ENCODE assay signal across 20 cellular contexts in the genomic region with DNA sequence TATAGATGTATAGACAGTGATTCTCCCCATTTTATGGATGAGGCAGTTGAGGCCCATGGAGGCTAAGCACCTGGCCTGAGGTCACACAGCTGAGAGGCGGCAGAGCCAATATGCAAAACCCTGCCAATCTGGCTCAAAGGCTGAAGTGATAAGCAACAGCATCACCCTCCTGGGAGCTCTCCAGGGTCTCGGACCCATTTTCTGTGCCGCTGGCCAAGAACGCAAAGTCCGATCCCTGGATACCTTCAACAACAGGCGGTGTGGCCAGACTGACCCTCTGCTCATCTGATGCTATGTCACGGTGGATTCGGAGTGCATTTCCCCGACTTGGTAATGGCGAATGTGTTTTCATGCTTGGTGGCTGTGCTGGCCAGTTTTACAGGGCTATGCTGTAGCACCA.
"Had no signal": no experiment of that assay in that cellular context is flagged by ENCODE, and none has a peak within 500 bp of the region (broad histone marks: within the 10 kb centered on the region; RNA-seq: fewer than 3 reads in every experiment).

No MANE protein-coding gene starts in this region.

- H3K27ac Mint-ChIP-seq: activated CD8-positive, alpha-beta T cell treated with anti-CD3 and anti-CD28 coated beads, Interleukin-2, amount 10 ng/mL, durations not matched to agents 7 days and 5 days; activated naive CD8-positive, alpha-beta T cell; brain; T-helper 1 cell treated with Interleukin-12 subunit alpha and Interleukin-12 subunit beta and Interleukin-4 antibody, amounts not matched to agents 30 μg/mL and 1 μg/mL, for 36 hours; WTC11 had no signal

- DNase-seq: activated CD4-positive, alpha-beta T cell treated with anti-CD3 and anti-CD28 coated beads for 48 hours; activated CD4-positive, alpha-beta T cell treated with anti-CD3 and anti-CD28 coated beads, Interleukin-2, amount 50 U/mL, for 4 hours; activated CD4-positive, CD25-positive, alpha-beta regulatory T cell treated with anti-CD3 and anti-CD28 coated beads, Interleukin-2, amount 50 U/mL, for 72 hours; activated CD8-positive, alpha-beta T cell treated with anti-CD3 and anti-CD28 coated beads, Interleukin-2, amount 10 ng/mL, durations not matched to agents 7 days and 5 days; activated naive CD4-positive, alpha-beta T cell treated with Interleukin-2 at 50 U/mL for 16 hours; activated T-cell treated with anti-CD3 and anti-CD28 coated beads, Interleukin-2, amount 50 U/mL, for 1 hour; amygdala; Karpas-422; NCI-H1048; NCI-H146; NCI-H187 treated with DMSO at 0.1 percent for 48 hours; NCI-H2081 treated with DMSO at 0.1 percent for 48 hours; NCI-H446; NCI-H524; PC-9; SHP77 treated with DMSO at 0.1 percent for 48 hours had no signal

- H3K27ac ChIP-seq: PC-9 had no signal

- H3K36me3 Mint-ChIP-seq: activated naive CD8-positive, alpha-beta T cell; brain had no signal

- H2AFZ ChIP-seq: PC-9 had no signal

- H3K4me2 ChIP-seq: PC-9 had no signal

- H3K4me1 Mint-ChIP-seq: brain, WTC11 had no signal

- H3K4me3 ChIP-seq: PC-9 had no signal

- H3K4me3 Mint-ChIP-seq: activated CD8-positive, alpha-beta T cell treated with anti-CD3 and anti-CD28 coated beads, Interleukin-2, amount 10 ng/mL, durations not matched to agents 7 days and 5 days; activated naive CD8-positive, alpha-beta T cell; brain; T-helper 1 cell treated with Interleukin-12 subunit alpha and Interleukin-12 subunit beta and Interleukin-4 antibody, amounts not matched to agents 30 μg/mL and 1 μg/mL, for 36 hours; WTC11 had no signal
